In genomic region chr7:128136215-128136597, GRCh38 we compare ENCODE assay signal across 8 cellular contexts.
DNase-seq lines count a peak whose midpoint lies in the region; ATAC-seq, FAIRE-seq and TF ChIP-seq lines count a peak whose summit lies in the region.

No MANE protein-coding gene starts in this region.

- H2BK20ac ChIP-seq in IMR-90 (ENCODE audit: low read depth, low read length): no peak overlapping the region

- peaks cover 14 to 31% (median 17%) of the 10 kb centered on the region in 5 donors for H3K27me3 Mint-ChIP-seq in naive thymus-derived CD8-positive, alpha-beta T cell

- no peak for FAIRE-seq in urothelium cell line (lab: Jason Lieb, UNC)

- H3K14ac ChIP-seq in IMR-90 (replicated peaks; ENCODE audit: low read depth, low read length): no peak overlapping the region

- H4K91ac ChIP-seq in IMR-90 (ENCODE audit: insufficient read depth, low read depth, low read length): no peak overlapping the region

- H3K9ac ChIP-seq in IMR-90 (ENCODE audit: low read depth, low read length): 0 out of 2 replicates have a peak overlapping the region, but pooled peaks have one; percentile 42
- no peak overlapping the region for H3K9ac ChIP-seq in duodenal mucosa (ENCODE audit: low read depth in 1 of 2, low read length in 2 of 2)

- ATAC-seq in IMR-90 (ENCODE audit: low read depth) (peak; percentile 32; the same call in 1 of the 2 replicates), HG03159 (IDR thresholded peaks at IDR 0.05; ENCODE audit: unreplicated experiment) (no peak), HG03565 (IDR thresholded peaks at IDR 0.05; ENCODE audit: unreplicated experiment) (no peak), GM21825 (IDR thresholded peaks at IDR 0.05; ENCODE audit: unreplicated experiment) (no peak)
- ATAC-seq in naive thymus-derived CD8-positive, alpha-beta T cell: peak in 1 of 2 donors; percentile 4

- H3K4me1 Mint-ChIP-seq in naive thymus-derived CD8-positive, alpha-beta T cell: peaks cover 10 to 21% (median 16%) of the 10 kb centered on the region in 4 donors

- peak overlapping the region in 4 of 10 donors; percentile 50 to 74 (median 59) for H3K27ac Mint-ChIP-seq in naive thymus-derived CD8-positive, alpha-beta T cell

- CTCF ChIA-PET in IMR-90 (lab: Yijun Ruan, JAX): interaction anchor here (0.5 to 2.6 kb wide), 15 partner anchors 9 to 420 kb away, joined by 3 to 36 read pairs (median 4); no protein-coding TSS in a partner anchor

- dilution Hi-C loops in IMR-90 (cut with HindIII; ENCODE audit: low sequenced_read_pairs, unreplicated experiment): no loop called here

- TF ChIP-seq CTCF in GM06990 (IDR thresholded peaks at IDR 0.05; ENCODE audit: insufficient read depth, low read length, poor library complexity, severe bottlenecking) (no peak), IMR-90 (conservative IDR thresholded peaks at IDR 0.05; ENCODE audit: low read depth, low read length) (no peak)

- DNase-seq in GM06990 (ENCODE audit: extremely low read depth, insufficient read length) (no peak), IMR-90 (no peak), urothelium cell line (ENCODE audit: low spot score) (no peak)
- DNase-seq in naive thymus-derived CD8-positive, alpha-beta T cell: no peak

- H3K56ac ChIP-seq in IMR-90 (ENCODE audit: extremely low read depth, insufficient read depth, low read length): no peak overlapping the region

- H2BK120ac ChIP-seq in IMR-90 (ENCODE audit: low read depth, low read length): no peak overlapping the region

- H2BK5ac ChIP-seq in IMR-90 (ENCODE audit: low read depth, low read length, poor library complexity, severe bottlenecking): no peak overlapping the region

- POLR2A ChIA-PET in IMR-90 (lab: Charles Lee; ENCODE audit: unreplicated experiment): no interaction called here
- POLR2A ChIA-PET in naive thymus-derived CD8-positive, alpha-beta T cell (lab: Charles Lee): interaction anchor here (1.4 to 1.5 kb wide), 3 partner anchors 10 to 32 kb away, joined by 4 to 9 read pairs (median 6); no protein-coding TSS in a partner anchor

- no peak overlapping the region for H2AK5ac ChIP-seq in IMR-90 (ENCODE audit: low read depth, low read length)

- H3K9me1 ChIP-seq in IMR-90 (ENCODE audit: insufficient read depth, low read length): no peaks in the 10 kb centered on the region; the same call in 1 of the 2 replicates

- no peak for TF ChIP-seq POLR2A in IMR-90 (IDR thresholded peaks at IDR 0.05; ENCODE audit: low read depth, low read length)

- H3K9me3 ChIP-seq in IMR-90 (ENCODE audit: control insufficient read depth, insufficient read depth, low read length) (peaks cover 4% of the 10 kb centered on the region), duodenal mucosa (ENCODE audit: control insufficient read depth in 1 of 2, low read length in 2 of 2) (no peaks in the 10 kb centered on the region)

- peak overlapping the region; percentile 87 for H2AFZ ChIP-seq in IMR-90 (replicated peaks; ENCODE audit: low read length, poor library complexity)

- intact Hi-C loops in IMR-90 (cut with micrococcal nuclease): loop anchor here (1.0 kb wide), 2 partner anchors 73 to 186 kb away; no protein-coding TSS in a partner anchor

- H3K9me3 Mint-ChIP-seq in naive thymus-derived CD8-positive, alpha-beta T cell: peaks cover 0 to 8% (median 1%) of the 10 kb centered on the region in 9 donors

- no peak for TF ChIP-seq RAD21 in IMR-90 (IDR thresholded peaks at IDR 0.05; ENCODE audit: low read length)

- 0 out of 2 replicates have a peak overlapping the region, but pooled peaks have one; percentile 33 for H3K23ac ChIP-seq in IMR-90 (ENCODE audit: low read depth, low read length)

- no peak overlapping the region for H2AK9ac ChIP-seq in IMR-90 (replicated peaks; ENCODE audit: low read depth, low read length, poor library complexity)

- H3K18ac ChIP-seq in IMR-90 (ENCODE audit: low read depth, low read length): no peak overlapping the region

- H3K4ac ChIP-seq in IMR-90 (ENCODE audit: low read depth, low read length): no peak overlapping the region

- peaks cover 2% of the 10 kb centered on the region; the same call in 1 of the 2 replicates for H3K4me1 ChIP-seq in IMR-90 (ENCODE audit: control insufficient read depth, insufficient read depth, low read length)
- peaks cover 6 to 11% of the 10 kb centered on the region in 2 donors for H3K4me1 ChIP-seq in duodenal mucosa (ENCODE audit: control insufficient read depth in 1 of 2, insufficient read depth in 2 of 2, low read length in 2 of 2)

- no CpG with 5 or more reads among the region's 22 CpGs for WGBS in IMR-90 (ENCODE audit: extremely low coverage in 2 of 2, insufficient read length in 1 of 2), 2 experiments

- H3K27me3 ChIP-seq in GM06990 (replicated peaks; ENCODE audit: control insufficient read depth, insufficient read depth, low read length): no peaks in the 10 kb centered on the region; the same call in 1 of the 2 replicates
- H3K27me3 ChIP-seq in IMR-90 (ENCODE audit: control insufficient read depth, insufficient read depth, low read length): peaks cover 53% of the 10 kb centered on the region
- peaks cover 35 to 45% of the 10 kb centered on the region in 2 donors for H3K27me3 ChIP-seq in duodenal mucosa (ENCODE audit: control insufficient read depth in 1 of 2, insufficient read depth in 2 of 2, low read length in 2 of 2)

- no peaks in the 10 kb centered on the region for H3K36me3 Mint-ChIP-seq in naive thymus-derived CD8-positive, alpha-beta T cell

- H4K8ac ChIP-seq in IMR-90 (ENCODE audit: low read depth in 2 of 2, low read length in 2 of 2): no peak overlapping the region

- no peaks in the 10 kb centered on the region for H3K36me3 ChIP-seq in GM06990 (ENCODE audit: control insufficient read depth, insufficient read depth, low read length)
- H3K36me3 ChIP-seq in IMR-90 (ENCODE audit: control insufficient read depth, insufficient read depth, low read length): no peaks in the 10 kb centered on the region
- H3K36me3 ChIP-seq in duodenal mucosa (ENCODE audit: control insufficient read depth in 1 of 2, insufficient read depth in 2 of 2, low read length in 2 of 2): no peaks in the 10 kb centered on the region

- H3K4me3 Mint-ChIP-seq in naive thymus-derived CD8-positive, alpha-beta T cell: peak overlapping the region; percentile 75 to 91 (median 81)

- peak overlapping the region; percentile 96 for H3K4me2 ChIP-seq in IMR-90 (ENCODE audit: low read depth, low read length)

- H4K20me1 ChIP-seq in IMR-90 (ENCODE audit: insufficient read depth, low read length): no peaks in the 10 kb centered on the region

- H3K27ac ChIP-seq in IMR-90 (ENCODE audit: insufficient read depth, low read length) (no peak overlapping the region), duodenal mucosa (ENCODE audit: low read depth, low read length) (no peak overlapping the region)

- BruUV-seq in IMR-90 (replicated peaks; lab: Mats Ljungman, UMichigan): no TSS peak

- in situ Hi-C loops in IMR-90 (cut with MboI; ENCODE audit: low sequenced_read_pairs): no loop called here

- H3K4me3 ChIP-seq in GM06990 (replicated peaks; ENCODE audit: low read depth, low read length) (peak overlapping the region; percentile 59), IMR-90 (ENCODE audit: insufficient read depth, low read depth, low read length) (peak overlapping the region; percentile 61), duodenal mucosa (ENCODE audit: low read depth in 1 of 2, low read length in 2 of 2) (peak overlapping the region; percentile 62 to 72)

- H3K79me1 ChIP-seq in IMR-90 (ENCODE audit: low read depth in 1 of 2, low read length in 2 of 2): no peaks in the 10 kb centered on the region

- H2BK15ac ChIP-seq in IMR-90 (ENCODE audit: low read depth, low read length): no peak overlapping the region

- no peak overlapping the region for H4K5ac ChIP-seq in IMR-90 (ENCODE audit: low read depth, low read length)

TF ChIP-seq in IMR-90, 13 proteins besides CTCF, POLR2A, EP300 and RAD21:
- TF ChIP-seq CHD1 (IDR thresholded peaks at IDR 0.05; ENCODE audit: low read depth, low read length) (no peak), USF2 (IDR thresholded peaks at IDR 0.05; ENCODE audit: low read depth, low read length) (no peak), NFE2L2 (IDR thresholded peaks at IDR 0.05; ENCODE audit: low read depth, low read length) (no peak), MAZ (IDR thresholded peaks at IDR 0.05; ENCODE audit: borderline replicate concordance, low read depth, low read length) (no peak)
